ENCODE assay signal across 8 cellular contexts in genomic region chr4:2922453-2923101, GRCh38. TPM values are rescaled to one million over a fixed set of nuclear protein-coding genes. Genes with fewer than 3 reads are reported as not detected.
A peak's percentile ranks its signal among the peaks of the same experiment; 100 is the strongest.
DNase-seq lines count a peak whose midpoint lies in the region; ATAC-seq and TF ChIP-seq lines count a peak whose summit lies in the region.
"Not testable (repeated sequence)": the region's sequence is repeated elsewhere in the genome, so short reads cannot be mapped to it uniquely, and the experiment has no call there.

No MANE protein-coding gene starts in this region.

- H3K14ac ChIP-seq in mesenchymal stem cell (ENCODE audit: low read length in 2 of 2) = not testable (repeated sequence)

- H2BK12ac ChIP-seq in mesenchymal stem cell (ENCODE audit: low read length in 2 of 2) = not testable (repeated sequence)

- peaks cover 38% of the 10 kb centered on the region for H3K79me2 ChIP-seq in smooth muscle cell (ENCODE audit: low read depth)

- peaks cover 0 to 17% (median 12%) of the 10 kb centered on the region in 11 experiments; a peak in 16 of 22 replicates for H3K9me3 ChIP-seq in BLaER1 treated with 17β-estradiol and CSF1 and Interleukin-3, amounts not matched to agents 10 nM and 100 nM (replicated peaks in 1 of 11)
- H3K9me3 ChIP-seq in HUES48 (ENCODE audit: control insufficient read depth, insufficient read depth, low read length); RWPE2 (ENCODE audit: severe bottlenecking); breast epithelium; mesenchymal stem cell (ENCODE audit: control insufficient read depth, low read length); smooth muscle cell (replicated peaks; ENCODE audit: low read depth): not testable (repeated sequence)

- WGBS in mesenchymal stem cell = 38% methylated on average over 7 of the region's 7 CpGs
- 45% methylated on average over 7 of the region's 7 CpGs for WGBS in smooth muscle cell (ENCODE audit: low lambda C conversion rate)

- peaks cover 37% of the 10 kb centered on the region for H3K4me1 Mint-ChIP-seq in activated T-cell treated with anti-CD3 and anti-CD28 coated beads, Interleukin-2, amount 50 U/mL, for 72 hours (ENCODE audit: low read depth)

- H3K27ac ChIP-seq in BLaER1 treated with 17β-estradiol and CSF1 and Interleukin-3, amounts not matched to agents 10 nM and 100 nM = peak overlapping the region in 8 of 11 experiments; percentile 12 to 67 (median 48); a peak in 12 of 22 replicates
- H3K27ac ChIP-seq in HUES48 (ENCODE audit: low read depth, low read length) (peak overlapping the region; percentile 96), RWPE2 (ENCODE audit: poor library complexity, severe bottlenecking) (peak overlapping the region; percentile 32), breast epithelium (peak overlapping the region; percentile 40 to 48), mesenchymal stem cell (ENCODE audit: low read length, poor library complexity, severe bottlenecking) (peak overlapping the region; percentile 78), smooth muscle cell (ENCODE audit: low read depth) (peak overlapping the region; percentile 91)

- peak overlapping the region; percentile 20 to 76 for H3K4ac ChIP-seq in mesenchymal stem cell (ENCODE audit: low read depth in 1 of 2, low read length in 2 of 2)

- H3K4me2 ChIP-seq in BLaER1 treated with 17β-estradiol and CSF1 and Interleukin-3, amounts not matched to agents 10 nM and 100 nM = peak overlapping the region; percentile 26 to 61 (median 40); a peak in 19 of 22 replicates
- H3K4me2 ChIP-seq in mesenchymal stem cell (ENCODE audit: low read length, poor library complexity, severe bottlenecking) = not testable (repeated sequence)
- peak overlapping the region; percentile 54 for H3K4me2 ChIP-seq in smooth muscle cell

- H2BK15ac ChIP-seq in mesenchymal stem cell (ENCODE audit: low read depth, poor library complexity, severe bottlenecking) = not testable (repeated sequence)

- ATAC-seq in RWPE2 (ENCODE audit: low read depth); activated T-cell treated with anti-CD3 and anti-CD28 coated beads, Interleukin-2, amount 50 U/mL, for 72 hours (replicated peaks in 1 of 2): not testable (repeated sequence)

- H3K4me3 Mint-ChIP-seq in activated T-cell treated with anti-CD3 and anti-CD28 coated beads, Interleukin-2, amount 50 U/mL, for 72 hours = peak overlapping the region; percentile 7 to 13

- intact Hi-C loops in breast epithelium (cut with DNase I; ENCODE audit: low total_unique reads) = not testable (repeated sequence)

- peaks cover 77 to 96% (median 88%) of the 10 kb centered on the region in 11 experiments for H3K36me3 ChIP-seq in BLaER1 treated with 17β-estradiol and CSF1 and Interleukin-3, amounts not matched to agents 10 nM and 100 nM
- H3K36me3 ChIP-seq in HUES48 (ENCODE audit: control insufficient read depth, insufficient read depth, low read length) (peaks cover 33% of the 10 kb centered on the region), RWPE2 (ENCODE audit: low read depth) (peaks cover 35% of the 10 kb centered on the region), mesenchymal stem cell (ENCODE audit: control insufficient read depth in 1 of 2, insufficient read depth in 2 of 2, low read depth in 1 of 2, low read length in 2 of 2) (peaks cover 44 to 45% of the 10 kb centered on the region in 2 experiments)
- H3K36me3 ChIP-seq in breast epithelium; smooth muscle cell (ENCODE audit: low read depth): not testable (repeated sequence)

- not testable (repeated sequence) for H3K27me3 Mint-ChIP-seq in activated T-cell treated with anti-CD3 and anti-CD28 coated beads, Interleukin-2, amount 50 U/mL, for 72 hours (ENCODE audit: low read depth)

- H3K4me1 ChIP-seq in BLaER1 treated with 17β-estradiol and CSF1 and Interleukin-3, amounts not matched to agents 10 nM and 100 nM = peaks cover 13 to 30% (median 19%) of the 10 kb centered on the region in 10 experiments
- H3K4me1 ChIP-seq in HUES48 (ENCODE audit: control insufficient read depth, insufficient read depth, low read length) (peaks cover 22% of the 10 kb centered on the region), mesenchymal stem cell (ENCODE audit: control insufficient read depth, insufficient read depth, low read depth, low read length) (peaks cover 26% of the 10 kb centered on the region), smooth muscle cell (ENCODE audit: low read depth) (peaks cover 12% of the 10 kb centered on the region)
- H3K4me1 ChIP-seq in RWPE2 (ENCODE audit: insufficient read depth, poor library complexity, severe bottlenecking); breast epithelium: not testable (repeated sequence)

- TF ChIP-seq POLR2A in breast epithelium (IDR thresholded peaks at IDR 0.05) = not testable (repeated sequence)

- H2BK120ac ChIP-seq in mesenchymal stem cell (ENCODE audit: low read depth, low read length) = not testable (repeated sequence)

- peak overlapping the region; percentile 57 for H3K27ac Mint-ChIP-seq in activated T-cell treated with anti-CD3 and anti-CD28 coated beads, Interleukin-2, amount 50 U/mL, for 72 hours

- not testable (repeated sequence) for H3K23ac ChIP-seq in mesenchymal stem cell (ENCODE audit: low read length in 2 of 2)

- peaks cover 24 to 43% of the 10 kb centered on the region in 2 donors for H3K36me3 Mint-ChIP-seq in activated T-cell treated with anti-CD3 and anti-CD28 coated beads, Interleukin-2, amount 50 U/mL, for 72 hours (ENCODE audit: insufficient read depth in 2 of 2)

- not testable (repeated sequence) for H3F3A ChIP-seq in smooth muscle cell (ENCODE audit: low read depth)

- not testable (repeated sequence) for TF ChIP-seq CTCF in RWPE2 (IDR thresholded peaks at IDR 0.05; ENCODE audit: poor library complexity, severe bottlenecking); breast epithelium (IDR thresholded peaks at IDR 0.05); foreskin fibroblast (IDR thresholded peaks at IDR 0.05; ENCODE audit: low read depth, low read length); smooth muscle cell (IDR thresholded peaks at IDR 0.05; ENCODE audit: borderline replicate concordance, insufficient read depth, poor library complexity, severe bottlenecking)

- not testable (repeated sequence) for H4K91ac ChIP-seq in mesenchymal stem cell (ENCODE audit: low read length)

- H4K20me1 ChIP-seq in BLaER1 treated with 17β-estradiol and CSF1 and Interleukin-3, amounts not matched to agents 10 nM and 100 nM = peaks cover 0 to 94% (median 20%) of the 10 kb centered on the region in 11 experiments; a peak in 12 of 22 replicates
- H4K20me1 ChIP-seq in smooth muscle cell (ENCODE audit: low read depth) = not testable (repeated sequence)

- not testable (repeated sequence) for H3K27me3 ChIP-seq in BLaER1 treated with 17β-estradiol and CSF1 and Interleukin-3, amounts not matched to agents 10 nM and 100 nM; HUES48 (ENCODE audit: control insufficient read depth, insufficient read depth, low read length); RWPE2 (ENCODE audit: insufficient read depth, poor library complexity, severe bottlenecking); breast epithelium; mesenchymal stem cell (ENCODE audit: control insufficient read depth in 1 of 2, insufficient read depth in 1 of 2, low read length in 2 of 2); smooth muscle cell (ENCODE audit: low read depth)

- not testable (repeated sequence) for DNase-seq in RWPE2 (ENCODE audit: low spot score); smooth muscle cell (lab: John Stamatoyannopoulos, UW; ENCODE audit: unreplicated experiment)
- peak; percentile 26 to 35 for DNase-seq in activated T-cell treated with anti-CD3 and anti-CD28 coated beads, Interleukin-2, amount 50 U/mL, for 72 hours
- DNase-seq in breast epithelium (ENCODE audit: low spot score in 2 of 2) (peak in 1 of 2 donors; percentile 19), foreskin fibroblast (peak; percentile 34 to 50), mesenchymal stem cell (peak; percentile 82)

- H2AK5ac ChIP-seq in mesenchymal stem cell (ENCODE audit: low read length, severe bottlenecking) = peak overlapping the region; percentile 50

- H2BK5ac ChIP-seq in mesenchymal stem cell (ENCODE audit: low read depth, low read length, poor library complexity, severe bottlenecking) = not testable (repeated sequence)

- H3K4me3 ChIP-seq in BLaER1 treated with 17β-estradiol and CSF1 and Interleukin-3, amounts not matched to agents 10 nM and 100 nM; HUES48 (ENCODE audit: low read depth, low read length); RWPE2 (ENCODE audit: severe bottlenecking); breast epithelium; foreskin fibroblast (ENCODE audit: low read depth in 1 of 2, low read length in 2 of 2); mesenchymal stem cell (ENCODE audit: insufficient read depth in 1 of 2, low read depth in 1 of 2, low read length in 2 of 2); smooth muscle cell: not testable (repeated sequence)

- H3K9ac ChIP-seq in BLaER1 treated with 17β-estradiol and CSF1 and Interleukin-3, amounts not matched to agents 10 nM and 100 nM = peak overlapping the region in 6 of 11 experiments; percentile 13 to 51 (median 27); a peak in 5 of 22 replicates
- H3K9ac ChIP-seq in HUES48 (ENCODE audit: low read depth, low read length); mesenchymal stem cell (ENCODE audit: low read length): not testable (repeated sequence)
- peak overlapping the region; percentile 61 for H3K9ac ChIP-seq in smooth muscle cell (ENCODE audit: low read depth)

- H2AFZ ChIP-seq in mesenchymal stem cell (ENCODE audit: low read depth, low read length); smooth muscle cell (ENCODE audit: low read depth): not testable (repeated sequence)

- not testable (repeated sequence) for H3K9me3 Mint-ChIP-seq in activated T-cell treated with anti-CD3 and anti-CD28 coated beads, Interleukin-2, amount 50 U/mL, for 72 hours

- H4K8ac ChIP-seq in mesenchymal stem cell (ENCODE audit: low read length) = not testable (repeated sequence)

- peak overlapping the region in 1 of 2 experiments; percentile 57 for H3K18ac ChIP-seq in mesenchymal stem cell (ENCODE audit: low read depth in 1 of 2, low read length in 2 of 2)

- peaks cover 21% of the 10 kb centered on the region for H3K79me1 ChIP-seq in mesenchymal stem cell (replicated peaks; ENCODE audit: low read length, poor library complexity, severe bottlenecking)

RNA-seq across cellular contexts. Expression of gene NOP14, which starts 40.6 kb away (rescaled TPM):
- total RNA-seq in activated T-cell treated with anti-CD3 and anti-CD28 coated beads, Interleukin-2, amount 50 U/mL, for 72 hours = 10 to 100 TPM; 72.0 to 75.8 TPM
- total RNA-seq in breast epithelium = 10 to 100 TPM; 21.2 to 33.1 (median 23.4) TPM
- 32.6 TPM for polyA plus RNA-seq in mesenchymal stem cell (2013, experiment 1 of 2)
- 33.3 TPM for polyA plus RNA-seq in mesenchymal stem cell (2013, experiment 2 of 2)
- 12.9 and 18.5 TPM in 2 replicates for total RNA-seq in smooth muscle cell
- 10.0 and 10.9 TPM in 2 replicates for polyA plus RNA-seq in smooth muscle cell

RNA-seq across cellular contexts. Expression of gene GRK4, which starts 40.8 kb away (rescaled TPM):
- total RNA-seq in activated T-cell treated with anti-CD3 and anti-CD28 coated beads, Interleukin-2, amount 50 U/mL, for 72 hours = 1 to 10 TPM; 3.8 to 5.5 TPM
- total RNA-seq in breast epithelium (1 to 10 TPM; 3.8 to 6.9 (median 5.8) TPM), smooth muscle cell (5.2 and 6.5 TPM in 2 replicates)
- polyA plus RNA-seq in mesenchymal stem cell (2013, experiment 1 of 2) = 3.6 TPM
- polyA plus RNA-seq in mesenchymal stem cell (2013, experiment 2 of 2) = 3.7 TPM
- polyA plus RNA-seq in smooth muscle cell = 5.9 and 6.9 TPM in 2 replicates

Comparison
In these comparisons a context has a peak if more than half of its experiments do, and no peak if none do; other contexts are left out.
1. H3K27ac ChIP-seq: peak in every context shown above with its lines; median percentile 96 in HUES48; 91 in smooth muscle cell; 78 in mesenchymal stem cell; 48 in BLaER1 treated with 17β-estradiol and CSF1 and Interleukin-3, amounts not matched to agents 10 nM and 100 nM; 44 in breast epithelium; 32 in RWPE2.